1 cellular context compared by ENCODE assay signal in the genomic region with DNA sequence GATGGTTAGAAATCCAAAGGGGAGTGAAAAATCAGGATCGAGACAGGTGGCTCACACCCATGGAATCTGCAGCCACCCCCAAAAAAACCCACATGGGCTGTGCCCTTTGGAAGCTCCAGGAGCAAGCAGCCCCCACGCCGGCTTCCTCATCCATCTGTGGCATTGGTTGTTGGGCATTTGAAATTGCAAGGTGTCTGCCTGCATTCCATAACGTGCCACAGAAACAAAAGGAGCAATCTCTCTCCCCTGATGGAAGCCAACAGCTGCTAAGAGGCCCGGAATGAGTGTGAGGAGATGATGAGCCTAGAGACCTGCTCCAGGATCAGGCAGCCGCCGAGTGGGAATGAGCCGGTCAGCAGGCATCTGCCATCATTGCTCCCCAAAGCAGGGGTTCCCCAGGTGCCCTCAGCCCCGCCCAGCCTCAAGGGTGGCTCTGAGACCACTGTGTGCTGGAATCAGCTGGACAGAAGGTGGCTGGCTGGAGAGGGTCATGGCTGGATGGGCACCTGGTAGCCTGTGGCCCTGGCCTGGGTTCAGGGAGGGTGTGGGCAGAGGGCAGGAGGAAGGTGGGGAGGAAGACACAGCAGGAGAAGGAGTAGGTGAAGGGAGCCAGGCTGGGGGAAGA.
TF ChIP-seq lines count a peak whose summit lies in the region.

No MANE protein-coding gene starts in this region.

TF ChIP-seq in H1, 55 proteins besides CTCF, POLR2A, EP300 and RAD21 (continued from another document):
- TF ChIP-seq, protein P1, sequence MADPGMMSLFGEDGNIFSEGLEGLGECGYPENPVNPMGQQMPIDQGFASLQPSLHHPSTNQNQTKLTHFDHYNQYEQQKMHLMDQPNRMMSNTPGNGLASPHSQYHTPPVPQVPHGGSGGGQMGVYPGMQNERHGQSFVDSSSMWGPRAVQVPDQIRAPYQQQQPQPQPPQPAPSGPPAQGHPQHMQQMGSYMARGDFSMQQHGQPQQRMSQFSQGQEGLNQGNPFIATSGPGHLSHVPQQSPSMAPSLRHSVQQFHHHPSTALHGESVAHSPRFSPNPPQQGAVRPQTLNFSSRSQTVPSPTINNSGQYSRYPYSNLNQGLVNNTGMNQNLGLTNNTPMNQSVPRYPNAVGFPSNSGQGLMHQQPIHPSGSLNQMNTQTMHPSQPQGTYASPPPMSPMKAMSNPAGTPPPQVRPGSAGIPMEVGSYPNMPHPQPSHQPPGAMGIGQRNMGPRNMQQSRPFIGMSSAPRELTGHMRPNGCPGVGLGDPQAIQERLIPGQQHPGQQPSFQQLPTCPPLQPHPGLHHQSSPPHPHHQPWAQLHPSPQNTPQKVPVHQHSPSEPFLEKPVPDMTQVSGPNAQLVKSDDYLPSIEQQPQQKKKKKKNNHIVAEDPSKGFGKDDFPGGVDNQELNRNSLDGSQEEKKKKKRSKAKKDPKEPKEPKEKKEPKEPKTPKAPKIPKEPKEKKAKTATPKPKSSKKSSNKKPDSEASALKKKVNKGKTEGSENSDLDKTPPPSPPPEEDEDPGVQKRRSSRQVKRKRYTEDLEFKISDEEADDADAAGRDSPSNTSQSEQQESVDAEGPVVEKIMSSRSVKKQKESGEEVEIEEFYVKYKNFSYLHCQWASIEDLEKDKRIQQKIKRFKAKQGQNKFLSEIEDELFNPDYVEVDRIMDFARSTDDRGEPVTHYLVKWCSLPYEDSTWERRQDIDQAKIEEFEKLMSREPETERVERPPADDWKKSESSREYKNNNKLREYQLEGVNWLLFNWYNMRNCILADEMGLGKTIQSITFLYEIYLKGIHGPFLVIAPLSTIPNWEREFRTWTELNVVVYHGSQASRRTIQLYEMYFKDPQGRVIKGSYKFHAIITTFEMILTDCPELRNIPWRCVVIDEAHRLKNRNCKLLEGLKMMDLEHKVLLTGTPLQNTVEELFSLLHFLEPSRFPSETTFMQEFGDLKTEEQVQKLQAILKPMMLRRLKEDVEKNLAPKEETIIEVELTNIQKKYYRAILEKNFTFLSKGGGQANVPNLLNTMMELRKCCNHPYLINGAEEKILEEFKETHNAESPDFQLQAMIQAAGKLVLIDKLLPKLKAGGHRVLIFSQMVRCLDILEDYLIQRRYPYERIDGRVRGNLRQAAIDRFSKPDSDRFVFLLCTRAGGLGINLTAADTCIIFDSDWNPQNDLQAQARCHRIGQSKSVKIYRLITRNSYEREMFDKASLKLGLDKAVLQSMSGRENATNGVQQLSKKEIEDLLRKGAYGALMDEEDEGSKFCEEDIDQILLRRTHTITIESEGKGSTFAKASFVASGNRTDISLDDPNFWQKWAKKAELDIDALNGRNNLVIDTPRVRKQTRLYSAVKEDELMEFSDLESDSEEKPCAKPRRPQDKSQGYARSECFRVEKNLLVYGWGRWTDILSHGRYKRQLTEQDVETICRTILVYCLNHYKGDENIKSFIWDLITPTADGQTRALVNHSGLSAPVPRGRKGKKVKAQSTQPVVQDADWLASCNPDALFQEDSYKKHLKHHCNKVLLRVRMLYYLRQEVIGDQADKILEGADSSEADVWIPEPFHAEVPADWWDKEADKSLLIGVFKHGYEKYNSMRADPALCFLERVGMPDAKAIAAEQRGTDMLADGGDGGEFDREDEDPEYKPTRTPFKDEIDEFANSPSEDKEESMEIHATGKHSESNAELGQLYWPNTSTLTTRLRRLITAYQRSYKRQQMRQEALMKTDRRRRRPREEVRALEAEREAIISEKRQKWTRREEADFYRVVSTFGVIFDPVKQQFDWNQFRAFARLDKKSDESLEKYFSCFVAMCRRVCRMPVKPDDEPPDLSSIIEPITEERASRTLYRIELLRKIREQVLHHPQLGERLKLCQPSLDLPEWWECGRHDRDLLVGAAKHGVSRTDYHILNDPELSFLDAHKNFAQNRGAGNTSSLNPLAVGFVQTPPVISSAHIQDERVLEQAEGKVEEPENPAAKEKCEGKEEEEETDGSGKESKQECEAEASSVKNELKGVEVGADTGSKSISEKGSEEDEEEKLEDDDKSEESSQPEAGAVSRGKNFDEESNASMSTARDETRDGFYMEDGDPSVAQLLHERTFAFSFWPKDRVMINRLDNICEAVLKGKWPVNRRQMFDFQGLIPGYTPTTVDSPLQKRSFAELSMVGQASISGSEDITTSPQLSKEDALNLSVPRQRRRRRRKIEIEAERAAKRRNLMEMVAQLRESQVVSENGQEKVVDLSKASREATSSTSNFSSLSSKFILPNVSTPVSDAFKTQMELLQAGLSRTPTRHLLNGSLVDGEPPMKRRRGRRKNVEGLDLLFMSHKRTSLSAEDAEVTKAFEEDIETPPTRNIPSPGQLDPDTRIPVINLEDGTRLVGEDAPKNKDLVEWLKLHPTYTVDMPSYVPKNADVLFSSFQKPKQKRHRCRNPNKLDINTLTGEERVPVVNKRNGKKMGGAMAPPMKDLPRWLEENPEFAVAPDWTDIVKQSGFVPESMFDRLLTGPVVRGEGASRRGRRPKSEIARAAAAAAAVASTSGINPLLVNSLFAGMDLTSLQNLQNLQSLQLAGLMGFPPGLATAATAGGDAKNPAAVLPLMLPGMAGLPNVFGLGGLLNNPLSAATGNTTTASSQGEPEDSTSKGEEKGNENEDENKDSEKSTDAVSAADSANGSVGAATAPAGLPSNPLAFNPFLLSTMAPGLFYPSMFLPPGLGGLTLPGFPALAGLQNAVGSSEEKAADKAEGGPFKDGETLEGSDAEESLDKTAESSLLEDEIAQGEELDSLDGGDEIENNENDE (IDR thresholded peaks at IDR 0.05; ENCODE audit: insufficient replicate concordance, low read length), result no peak
- TF ChIP-seq CTBP2 (IDR thresholded peaks at IDR 0.05; ENCODE audit: borderline replicate concordance, insufficient read depth, insufficient read length, low read length) (no peak), JUND (IDR thresholded peaks at IDR 0.05; ENCODE audit: low read length) (no peak)
